Comparison of ENCODE assay signal across 9 cellular contexts in genomic region chr1:62686822-62687221, GRCh38. TPM values are rescaled to one million over a fixed set of nuclear protein-coding genes. Genes with fewer than 3 reads are reported as not detected.
DNase-seq lines count a peak whose midpoint lies in the region; ATAC-seq, FAIRE-seq and TF ChIP-seq lines count a peak whose summit lies in the region.
"Had no signal": no experiment of that assay in that cellular context is flagged by ENCODE, and none has a peak within 500 bp of the region (broad histone marks: within the 10 kb centered on the region; RNA-seq: fewer than 3 reads in every experiment).

No MANE protein-coding gene starts in this region.

- peaks cover 26% of the 10 kb centered on the region for H3K4me1 ChIP-seq in A549
- peaks cover 66% of the 10 kb centered on the region for H3K4me1 ChIP-seq in adipocyte (ENCODE audit: control insufficient read depth, insufficient read depth, low read length)
- H3K4me1 ChIP-seq in lower lobe of right lung, result peaks cover 39% of the 10 kb centered on the region

- intact Hi-C loops in lower lobe of right lung (cut with DNase I), result no loop called here

- no peak for DNase-seq in A549 (ENCODE audit: low read depth in 1 of 2, low spot score in 1 of 2)
- no peak for DNase-seq in HFF-Myc (ENCODE audit: extremely low read depth, low read depth)
- DNase-seq in adipocyte (ENCODE audit: low read depth), result no peak
- no peak for DNase-seq in lower lobe of right lung
- DNase-seq in NCI-H2196 treated with DMSO at 0.1 percent for 48 hours (lab: John Stamatoyannopoulos, UW; ENCODE audit: unreplicated experiment), result no peak
- no peak for DNase-seq in cerebellar cortex (ENCODE audit: low spot score)

- ATAC-seq in A549, result no peak
- no peak for ATAC-seq in lower lobe of right lung
- no peak for ATAC-seq in HG02678 (IDR thresholded peaks at IDR 0.05; ENCODE audit: unreplicated experiment)
- ATAC-seq in HG03025 (IDR thresholded peaks at IDR 0.05; ENCODE audit: low FRiP score, unreplicated experiment), result no peak

- no peak for TF ChIP-seq RAD21 in A549 (conservative IDR thresholded peaks at IDR 0.05 in 1 of 2, IDR thresholded peaks at IDR 0.05 in 1 of 2)

- no peaks in the 10 kb centered on the region for H3K36me3 ChIP-seq in adipocyte (ENCODE audit: control insufficient read depth, insufficient read depth, low read length, severe bottlenecking)
- H3K36me3 ChIP-seq in lower lobe of right lung, result no peaks in the 10 kb centered on the region

- 75% methylated on average over 7 of the region's 7 CpGs for WGBS in A549 (ENCODE audit: missing lambda C conversion rate)

- no peaks in the 10 kb centered on the region for H3K27me3 ChIP-seq in adipocyte (replicated peaks; ENCODE audit: control insufficient read depth, insufficient read depth, low read length)
- H3K27me3 ChIP-seq in lower lobe of right lung (ENCODE audit: low read depth), result no peaks in the 10 kb centered on the region
- H3K27me3 ChIP-seq: foreskin keratinocyte had no signal

- H3K4me3 ChIP-seq in A549, result peak overlapping the region; percentile 98
- peak overlapping the region; percentile 63 for H3K4me3 ChIP-seq in HFF-Myc (replicated peaks; ENCODE audit: low read depth, low read length)
- peak overlapping the region; percentile 88 for H3K4me3 ChIP-seq in adipocyte (ENCODE audit: low read length)
- peak overlapping the region; percentile 70 for H3K4me3 ChIP-seq in lower lobe of right lung

- TF ChIP-seq POLR2A in A549 (IDR thresholded peaks at IDR 0.05; ENCODE audit: low read length), result no peak

- POLR2A ChIA-PET in A549 (lab: Yijun Ruan, JAX), result interaction anchor here (0.6 kb wide), 1 partner anchor 41 kb away, joined by 3 read pairs; no protein-coding TSS in a partner anchor

- no peak for TF ChIP-seq EP300 in A549 (IDR thresholded peaks at IDR 0.05)

- peak overlapping the region; percentile 90 for H3K4me2 ChIP-seq in A549

- H3K27ac ChIP-seq in A549 (no peak overlapping the region; a peak in 1 of 6 replicates), lower lobe of right lung (no peak overlapping the region)

- no peaks in the 10 kb centered on the region for H3K9me3 ChIP-seq in A549
- H3K9me3 ChIP-seq in adipocyte (ENCODE audit: control insufficient read depth, low read length), result no peaks in the 10 kb centered on the region
- no peaks in the 10 kb centered on the region for H3K9me3 ChIP-seq in lower lobe of right lung

- TF ChIP-seq CTCF in A549 (IDR thresholded peaks at IDR 0.05) (no peak), HFF-Myc (IDR thresholded peaks at IDR 0.05; ENCODE audit: low read depth, low read length, missing control alignments) (no peak), lower lobe of right lung (IDR thresholded peaks at IDR 0.05) (no peak)

- peak overlapping the region; percentile 90 for H3K9ac ChIP-seq in adipocyte (ENCODE audit: low read length)

- FAIRE-seq in A549 (lab: Jason Lieb, UNC), result no peak

- CTCF ChIA-PET in A549 (lab: Yijun Ruan, JAX), result no interaction called here

TF ChIP-seq in A549, 52 proteins besides CTCF, POLR2A, EP300 and RAD21:
- TF ChIP-seq SMC3 (IDR thresholded peaks at IDR 0.05) (no peak), ESRRA (IDR thresholded peaks at IDR 0.05; ENCODE audit: borderline replicate concordance, low read length) (no peak)
- TF ChIP-seq, protein P1, sequence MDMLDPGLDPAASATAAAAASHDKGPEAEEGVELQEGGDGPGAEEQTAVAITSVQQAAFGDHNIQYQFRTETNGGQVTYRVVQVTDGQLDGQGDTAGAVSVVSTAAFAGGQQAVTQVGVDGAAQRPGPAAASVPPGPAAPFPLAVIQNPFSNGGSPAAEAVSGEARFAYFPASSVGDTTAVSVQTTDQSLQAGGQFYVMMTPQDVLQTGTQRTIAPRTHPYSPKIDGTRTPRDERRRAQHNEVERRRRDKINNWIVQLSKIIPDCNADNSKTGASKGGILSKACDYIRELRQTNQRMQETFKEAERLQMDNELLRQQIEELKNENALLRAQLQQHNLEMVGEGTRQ (IDR thresholded peaks at IDR 0.05), result no peak

RNA-seq across cellular contexts. Expression of gene DOCK7, which starts 1.4 kb away (rescaled TPM):
- 33.3 and 39.1 TPM in 2 replicates for polyA plus RNA-seq in A549 (2011; rRNA removed)
- 9.4 and 11.4 TPM in 2 replicates for polyA plus RNA-seq in A549 (2012; cell fraction: cytosol; rRNA removed)
- 6.6 and 8.3 TPM in 2 replicates for polyA plus RNA-seq in A549 (2012; cell fraction: nucleus; rRNA removed)
- polyA plus RNA-seq in A549 (2017; fragmentation: RNase III; extraction: RNeasy Plus Mini Kit Qiagen cat#74134 plus additional on column Dnase treatment), result 19.9 to 31.1 TPM (median 25.5 TPM) in 3 replicates
- polyA minus RNA-seq in A549 (2011; rRNA and poly(A)+ RNA removed), result 38.1 and 55.7 TPM in 2 replicates
- 36.5 TPM for total RNA-seq in lower lobe of right lung
